Comparison of ENCODE assay signal across 8 cellular contexts in genomic region chr10:110641256-110641655, GRCh38. TPM values are rescaled to one million over a fixed set of nuclear protein-coding genes. Genes with fewer than 3 reads are reported as not detected.
DNase-seq lines count a peak whose midpoint lies in the region; ATAC-seq and TF ChIP-seq lines count a peak whose summit lies in the region.

No MANE protein-coding gene starts in this region.

- no peaks in the 10 kb centered on the region for H4K20me1 ChIP-seq in MM.1S (ENCODE audit: insufficient read depth, low read length)

- H3K27me3 Mint-ChIP-seq in activated T-cell treated with anti-CD3 and anti-CD28 coated beads, Interleukin-2, amount 50 U/mL, for 4 hours (ENCODE audit: low read depth), result peaks cover 54% of the 10 kb centered on the region

- no peak overlapping the region for H3K9ac ChIP-seq in MM.1S (ENCODE audit: low read length)

- no peaks in the 10 kb centered on the region for H3F3A ChIP-seq in MM.1S (ENCODE audit: insufficient read depth, low read length)

- no peaks in the 10 kb centered on the region for H3K36me3 ChIP-seq in MM.1S (replicated peaks; ENCODE audit: insufficient read depth, low read length)
- no peaks in the 10 kb centered on the region for H3K36me3 ChIP-seq in prostate gland

- H3K4me3 Mint-ChIP-seq in activated T-cell treated with anti-CD3 and anti-CD28 coated beads, Interleukin-2, amount 50 U/mL, for 4 hours, result no peak overlapping the region

- H3K4me1 Mint-ChIP-seq in activated T-cell treated with anti-CD3 and anti-CD28 coated beads, Interleukin-2, amount 50 U/mL, for 4 hours (ENCODE audit: low read depth), result peaks cover 30% of the 10 kb centered on the region

- WGBS in prostate gland, result 19% methylated on average over 5 of the region's 5 CpGs

- H3K9me3 ChIP-seq in MM.1S (replicated peaks; ENCODE audit: insufficient read depth, low read length) (no peaks in the 10 kb centered on the region), prostate gland (no peaks in the 10 kb centered on the region)

- no peaks in the 10 kb centered on the region for H3K9me3 Mint-ChIP-seq in activated T-cell treated with anti-CD3 and anti-CD28 coated beads, Interleukin-2, amount 50 U/mL, for 4 hours

- H3K4me1 ChIP-seq in MM.1S (ENCODE audit: low read length) (no peaks in the 10 kb centered on the region), prostate gland (replicated peaks) (no peaks in the 10 kb centered on the region)

- H3K79me2 ChIP-seq in MM.1S (ENCODE audit: low read length), result no peaks in the 10 kb centered on the region

- no peak overlapping the region for H3K4me2 ChIP-seq in MM.1S (ENCODE audit: low read depth, low read length)

- no peak overlapping the region for H3K27ac ChIP-seq in MM.1S (ENCODE audit: low read length)
- H3K27ac ChIP-seq in prostate gland, result no peak overlapping the region

- no peak overlapping the region for H2AFZ ChIP-seq in MM.1S (ENCODE audit: low read length)

- no peaks in the 10 kb centered on the region for H3K9me2 ChIP-seq in MM.1S (replicated peaks; ENCODE audit: insufficient read depth, low read length)

- DNase-seq in MM.1S (peak; percentile 31), islet precursor cell (peak; percentile 96), posterior cingulate gyrus (no peak), T-helper 9 cell (no peak), NCI-H446 (lab: John Stamatoyannopoulos, UW) (no peak), prostate gland (ENCODE audit: low spot score) (no peak)
- peak; percentile 31 for DNase-seq in activated T-cell treated with anti-CD3 and anti-CD28 coated beads, Interleukin-2, amount 50 U/mL, for 4 hours

- TF ChIP-seq CTCF in MM.1S (IDR thresholded peaks at IDR 0.05; ENCODE audit: low read length) (no peak), prostate gland (IDR thresholded peaks at IDR 0.05) (no peak)

- intact Hi-C loops in posterior cingulate gyrus (cut with DNase I), result no loop called here
- intact Hi-C loops in prostate gland (cut with DNase I), result no loop called here

- no peaks in the 10 kb centered on the region for H3K36me3 Mint-ChIP-seq in activated T-cell treated with anti-CD3 and anti-CD28 coated beads, Interleukin-2, amount 50 U/mL, for 4 hours (ENCODE audit: insufficient read depth)

- H3K4me3 ChIP-seq in MM.1S (ENCODE audit: low read length) (no peak overlapping the region), prostate gland (no peak overlapping the region)

- TF ChIP-seq POLR2A in prostate gland (IDR thresholded peaks at IDR 0.05), result no peak

- peak; percentile 69 for ATAC-seq in GM18907 (IDR thresholded peaks at IDR 0.05; ENCODE audit: unreplicated experiment)
- ATAC-seq in activated T-cell treated with anti-CD3 and anti-CD28 coated beads, Interleukin-2, amount 50 U/mL, for 4 hours, result peak; percentile 76 to 86

- H3K27me3 ChIP-seq in MM.1S (replicated peaks; ENCODE audit: insufficient read depth, low read length), result peaks cover 13% of the 10 kb centered on the region
- peaks cover 27% of the 10 kb centered on the region for H3K27me3 ChIP-seq in prostate gland (replicated peaks; ENCODE audit: insufficient read depth)

RNA-seq across cellular contexts. Expression of gene RBM20, which starts 2.9 kb away (rescaled TPM):
- under 1 TPM in 1 of 3 donors, not detected in 2; 0.03 TPM for total RNA-seq in activated T-cell treated with anti-CD3 and anti-CD28 coated beads, Interleukin-2, amount 50 U/mL, for 4 hours
- 1 to 10 TPM in 1 of 2 donors, under 1 TPM in 1; 0.41 to 2.8 TPM for total RNA-seq in prostate gland

Comparison
In these comparisons a context has a peak if more than half of its experiments do, and no peak if none do; other contexts are left out.
1. DNase-seq: peak in MM.1S (single experiment), activated T-cell treated with anti-CD3 and anti-CD28 coated beads, Interleukin-2, amount 50 U/mL, for 4 hours (single experiment) and islet precursor cell (single experiment); none in posterior cingulate gyrus (0 of 10), T-helper 9 cell (single experiment), NCI-H446 (0 of 2) and prostate gland (single experiment).